Comparison of ENCODE assay signal across 30 cellular contexts in genomic region chr11:90542092-90542491, GRCh38.
"Had no signal": no experiment of that assay in that cellular context is flagged by ENCODE, and none has a peak within 500 bp of the region (broad histone marks: within the 10 kb centered on the region; RNA-seq: fewer than 3 reads in every experiment).

No MANE protein-coding gene starts in this region.

- H3K27me3 ChIP-seq: left lung, thyroid gland, upper lobe of left lung, vagina had no signal

- H3K27ac ChIP-seq: epithelial cell of prostate, left lung, thyroid gland, upper lobe of left lung, vagina had no signal

- ATAC-seq: activated CD4-positive, alpha-beta T cell treated with anti-CD3 and anti-CD28 coated beads for 36 hours; activated CD8-positive, alpha-beta memory T cell treated with anti-CD3 and anti-CD28 coated beads, Interleukin-2, amount 10 ng/mL, durations not matched to agents 7 days and 5 days; activated CD8-positive, alpha-beta T cell treated with anti-CD3 and anti-CD28 coated beads, Interleukin-2, amount 10 ng/mL, durations not matched to agents 7 days and 5 days; activated naive CD8-positive, alpha-beta T cell treated with anti-CD3 and anti-CD28 coated beads, Interleukin-2, amount 50 U/mL, for 24 hours; left lung; natural killer cell treated with Interleukin-12 subunit alpha and Interleukin-12 subunit beta and Interleukin-15 and Interleukin-18, amount 100 ng/mL, for 72 hours; stimulated activated memory B cell treated with anti-CD40 and anti-IgM and Interleukin-4, amounts not matched to agents 10 μg/mL and 1 μg/mL and 100 μg/mL, for 72 hours; stimulated activated naive CD8-positive, alpha-beta T cell treated with anti-CD3 and anti-CD28 coated beads, Interleukin-15, amount 100 ng/mL, for 72 hours had no signal

- H3K27me3 Mint-ChIP-seq: activated CD4-positive, alpha-beta T cell treated with anti-CD3 and anti-CD28 coated beads for 36 hours; activated CD8-positive, alpha-beta memory T cell treated with anti-CD3 and anti-CD28 coated beads, Interleukin-2, amount 10 ng/mL, durations not matched to agents 7 days and 5 days; activated naive CD4-positive, alpha-beta T cell treated with anti-CD3 and anti-CD28 coated beads, Interleukin-2, amount 50 U/mL, for 24 hours; activated naive CD8-positive, alpha-beta T cell treated with anti-CD3 and anti-CD28 coated beads, Interleukin-2, amount 50 U/mL, for 24 hours; central memory CD8-positive, alpha-beta T cell; natural killer cell treated with Interleukin-12 subunit alpha and Interleukin-12 subunit beta and Interleukin-15 and Interleukin-18, amount 100 ng/mL, for 72 hours; progenitor cell of endocrine pancreas; stimulated activated memory B cell treated with anti-CD40 and anti-IgM and Interleukin-4, amounts not matched to agents 10 μg/mL and 1 μg/mL and 100 μg/mL, for 72 hours; stimulated activated naive CD8-positive, alpha-beta T cell treated with anti-CD3 and anti-CD28 coated beads, Interleukin-15, amount 100 ng/mL, for 72 hours had no signal

- H3K4me3 ChIP-seq: left lung, lung, smooth muscle cell, thyroid gland, upper lobe of left lung, vagina had no signal

- H3K27ac Mint-ChIP-seq: activated CD4-positive, alpha-beta T cell treated with anti-CD3 and anti-CD28 coated beads for 36 hours; activated CD8-positive, alpha-beta memory T cell treated with anti-CD3 and anti-CD28 coated beads, Interleukin-2, amount 10 ng/mL, durations not matched to agents 7 days and 5 days; activated CD8-positive, alpha-beta T cell treated with anti-CD3 and anti-CD28 coated beads, Interleukin-2, amount 10 ng/mL, durations not matched to agents 7 days and 5 days; activated naive CD4-positive, alpha-beta T cell treated with anti-CD3 and anti-CD28 coated beads, Interleukin-2, amount 50 U/mL, for 24 hours; activated naive CD8-positive, alpha-beta T cell treated with anti-CD3 and anti-CD28 coated beads, Interleukin-2, amount 50 U/mL, for 24 hours; activated T-helper 2 cell treated with anti-CD3 and anti-CD28 coated beads, Interferon-gamma antibody, Interleukin-2, Interleukin-4, amounts not matched to agents 10 μg/mL and 5 μg/mL and 100 μg/mL, durations not matched to agents 14 hours and 24 hours and 36 hours; natural killer cell treated with Interleukin-12 subunit alpha and Interleukin-12 subunit beta and Interleukin-15 and Interleukin-18, amount 100 ng/mL, for 72 hours; progenitor cell of endocrine pancreas; stimulated activated memory B cell treated with anti-CD40 and anti-IgM and Interleukin-4, amounts not matched to agents 10 μg/mL and 1 μg/mL and 100 μg/mL, for 72 hours; stimulated activated naive CD8-positive, alpha-beta T cell treated with anti-CD3 and anti-CD28 coated beads, Interleukin-15, amount 100 ng/mL, for 72 hours had no signal

- H3K4me3 Mint-ChIP-seq: activated CD4-positive, alpha-beta T cell treated with anti-CD3 and anti-CD28 coated beads for 36 hours; activated CD8-positive, alpha-beta memory T cell treated with anti-CD3 and anti-CD28 coated beads, Interleukin-2, amount 10 ng/mL, durations not matched to agents 7 days and 5 days; activated CD8-positive, alpha-beta T cell treated with anti-CD3 and anti-CD28 coated beads, Interleukin-2, amount 10 ng/mL, durations not matched to agents 7 days and 5 days; activated naive CD4-positive, alpha-beta T cell treated with anti-CD3 and anti-CD28 coated beads, Interleukin-2, amount 50 U/mL, for 24 hours; activated naive CD8-positive, alpha-beta T cell treated with anti-CD3 and anti-CD28 coated beads, Interleukin-2, amount 50 U/mL, for 24 hours; central memory CD8-positive, alpha-beta T cell; natural killer cell treated with Interleukin-12 subunit alpha and Interleukin-12 subunit beta and Interleukin-15 and Interleukin-18, amount 100 ng/mL, for 72 hours; stimulated activated memory B cell treated with anti-CD40 and anti-IgM and Interleukin-4, amounts not matched to agents 10 μg/mL and 1 μg/mL and 100 μg/mL, for 72 hours; stimulated activated naive CD8-positive, alpha-beta T cell treated with anti-CD3 and anti-CD28 coated beads, Interleukin-15, amount 100 ng/mL, for 72 hours had no signal

- H3K4me1 ChIP-seq: left lung, thyroid gland, upper lobe of left lung, vagina had no signal

- H3K9me3 Mint-ChIP-seq: activated naive CD8-positive, alpha-beta T cell treated with anti-CD3 and anti-CD28 coated beads, Interleukin-2, amount 50 U/mL, for 24 hours; activated T-helper 2 cell treated with anti-CD3 and anti-CD28 coated beads, Interferon-gamma antibody, Interleukin-2, Interleukin-4, amounts not matched to agents 10 μg/mL and 5 μg/mL and 100 μg/mL, durations not matched to agents 14 hours and 24 hours and 36 hours; stimulated activated memory B cell treated with anti-CD40 and anti-IgM and Interleukin-4, amounts not matched to agents 10 μg/mL and 1 μg/mL and 100 μg/mL, for 72 hours had no signal

- H3K36me3 ChIP-seq: left lung, thyroid gland, upper lobe of left lung, vagina had no signal

- H3K4me1 Mint-ChIP-seq: activated CD4-positive, alpha-beta T cell treated with anti-CD3 and anti-CD28 coated beads for 36 hours; activated CD8-positive, alpha-beta memory T cell treated with anti-CD3 and anti-CD28 coated beads, Interleukin-2, amount 10 ng/mL, durations not matched to agents 7 days and 5 days; activated naive CD4-positive, alpha-beta T cell treated with anti-CD3 and anti-CD28 coated beads, Interleukin-2, amount 50 U/mL, for 24 hours; activated naive CD8-positive, alpha-beta T cell treated with anti-CD3 and anti-CD28 coated beads, Interleukin-2, amount 50 U/mL, for 24 hours; central memory CD8-positive, alpha-beta T cell; stimulated activated memory B cell treated with anti-CD40 and anti-IgM and Interleukin-4, amounts not matched to agents 10 μg/mL and 1 μg/mL and 100 μg/mL, for 72 hours; stimulated activated naive CD8-positive, alpha-beta T cell treated with anti-CD3 and anti-CD28 coated beads, Interleukin-15, amount 100 ng/mL, for 72 hours had no signal

- H3K4me2 ChIP-seq: smooth muscle cell had no signal

- FAIRE-seq: endometrium, islet of Langerhans had no signal

- H3K9me3 ChIP-seq: left lung, thyroid gland, upper lobe of left lung, vagina had no signal

- H3K36me3 Mint-ChIP-seq: activated CD8-positive, alpha-beta memory T cell treated with anti-CD3 and anti-CD28 coated beads, Interleukin-2, amount 10 ng/mL, durations not matched to agents 7 days and 5 days; activated naive CD4-positive, alpha-beta T cell treated with anti-CD3 and anti-CD28 coated beads, Interleukin-2, amount 50 U/mL, for 24 hours; natural killer cell treated with Interleukin-12 subunit alpha and Interleukin-12 subunit beta and Interleukin-15 and Interleukin-18, amount 100 ng/mL, for 72 hours; stimulated activated memory B cell treated with anti-CD40 and anti-IgM and Interleukin-4, amounts not matched to agents 10 μg/mL and 1 μg/mL and 100 μg/mL, for 72 hours had no signal

- DNase-seq: activated CD4-positive, alpha-beta T cell treated with anti-CD3 and anti-CD28 coated beads for 36 hours; activated CD4-positive, CD25-positive, alpha-beta regulatory T cell; activated CD8-positive, alpha-beta memory T cell treated with anti-CD3 and anti-CD28 coated beads, Interleukin-2, amount 10 ng/mL, durations not matched to agents 7 days and 5 days; activated CD8-positive, alpha-beta T cell treated with anti-CD3 and anti-CD28 coated beads, Interleukin-2, amount 10 ng/mL, durations not matched to agents 7 days and 5 days; activated naive CD8-positive, alpha-beta T cell treated with anti-CD3 and anti-CD28 coated beads, Interleukin-2, amount 50 U/mL, for 24 hours; activated T-cell treated with anti-CD3 and anti-CD28 coated beads, Interleukin-2, amount 50 U/mL, for 48 hours; amygdala; dermis blood vessel endothelial cell; effector CD4-positive, alpha-beta T cell; left lung; mesendoderm; retina; stimulated activated CD4-positive, alpha-beta T cell treated with anti-CD3 and anti-CD28 coated beads, Interleukin-1b, Interleukin-23, amount 100 ng/mL, for 48 hours; stimulated activated CD4-positive, alpha-beta T cell treated with anti-CD3 and anti-CD28 coated beads, Interleukin-4, amount 100 ng/mL, for 4 hours; stimulated activated CD8-positive, alpha-beta memory T cell treated with anti-CD3 and anti-CD28 coated beads, Interleukin-4, amount 100 ng/mL, for 48 hours; stimulated activated naive CD8-positive, alpha-beta T cell treated with anti-CD3 and anti-CD28 coated beads, Interleukin-15, amount 100 ng/mL, for 72 hours; thyroid gland; upper lobe of left lung had no signal
